ENCODE assay signal across 1 cellular context in the genomic region with DNA sequence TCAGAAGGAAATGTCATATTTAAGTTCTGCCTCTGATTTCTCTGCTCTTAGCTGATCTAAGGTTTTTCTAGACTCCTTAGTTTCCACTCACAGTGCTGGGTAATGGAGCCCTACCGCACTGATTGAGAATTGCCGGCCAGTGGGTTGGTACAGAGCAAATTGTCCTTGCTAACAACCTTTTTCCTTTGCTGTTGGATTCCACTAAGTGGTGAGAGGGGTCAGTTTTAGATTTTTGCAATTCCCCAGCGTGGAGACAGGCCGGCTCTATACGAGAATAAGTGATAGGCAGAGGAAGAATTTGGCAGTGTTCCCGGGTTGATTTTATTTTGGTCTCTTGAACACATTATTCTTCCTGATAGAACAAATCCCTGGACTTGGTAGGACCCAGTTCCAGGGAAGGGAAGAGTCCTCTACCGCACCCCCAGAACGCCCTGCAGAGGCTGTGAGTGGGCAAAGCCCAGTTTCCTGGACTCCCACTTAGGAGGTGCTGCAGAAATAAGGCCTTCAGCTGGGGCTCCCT.
TF ChIP-seq lines count a peak whose summit lies in the region.

No MANE protein-coding gene starts in this region.

TF ChIP-seq in IMR-90, 13 proteins besides CTCF, POLR2A, EP300 and RAD21 (continued from another document):
- TF ChIP-seq, protein P1, sequence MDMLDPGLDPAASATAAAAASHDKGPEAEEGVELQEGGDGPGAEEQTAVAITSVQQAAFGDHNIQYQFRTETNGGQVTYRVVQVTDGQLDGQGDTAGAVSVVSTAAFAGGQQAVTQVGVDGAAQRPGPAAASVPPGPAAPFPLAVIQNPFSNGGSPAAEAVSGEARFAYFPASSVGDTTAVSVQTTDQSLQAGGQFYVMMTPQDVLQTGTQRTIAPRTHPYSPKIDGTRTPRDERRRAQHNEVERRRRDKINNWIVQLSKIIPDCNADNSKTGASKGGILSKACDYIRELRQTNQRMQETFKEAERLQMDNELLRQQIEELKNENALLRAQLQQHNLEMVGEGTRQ (IDR thresholded peaks at IDR 0.05; ENCODE audit: low read depth, low read length) = no peak
- TF ChIP-seq BHLHE40 (IDR thresholded peaks at IDR 0.05; ENCODE audit: low read depth, low read length) = no peak
- no peak for TF ChIP-seq RCOR1 (IDR thresholded peaks at IDR 0.05; ENCODE audit: insufficient replicate concordance, low read length)
- no peak for TF ChIP-seq MAZ (IDR thresholded peaks at IDR 0.05; ENCODE audit: borderline replicate concordance, low read depth, low read length)
